In the genomic region with DNA sequence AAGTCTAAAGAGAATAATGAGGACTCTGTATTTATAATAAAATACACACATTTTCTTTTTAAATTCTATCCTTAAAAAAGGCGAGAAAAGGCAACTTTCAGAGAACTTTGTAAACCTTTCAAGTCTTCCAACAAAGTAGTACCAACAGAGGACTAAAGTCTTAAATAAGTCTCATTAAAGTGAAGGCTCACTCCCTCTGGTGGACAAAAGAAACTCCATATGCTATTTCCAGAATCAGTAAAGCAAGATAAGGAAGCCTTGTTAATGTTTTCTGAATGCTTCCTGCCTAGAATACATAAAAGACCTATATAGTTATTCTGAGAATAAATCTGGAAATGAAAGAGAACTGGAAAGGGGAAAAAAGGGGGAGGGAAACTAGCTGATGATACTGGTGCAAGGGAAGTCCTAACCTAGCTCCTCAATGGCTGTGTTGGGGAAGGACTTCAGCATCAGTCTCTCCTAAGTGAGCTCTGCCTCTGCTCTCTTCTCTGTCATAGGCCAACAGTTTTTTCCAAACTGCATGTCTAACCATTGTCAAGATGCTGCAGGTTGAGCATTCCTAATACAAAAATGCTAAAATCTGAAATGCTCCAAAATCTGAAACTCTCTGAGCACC, we compare ENCODE assay signal across 8 cellular contexts. TPM values are rescaled to one million over a fixed set of nuclear protein-coding genes. Genes with fewer than 3 reads are reported as not detected.
DNase-seq lines count a peak whose midpoint lies in the region; ATAC-seq and TF ChIP-seq lines count a peak whose summit lies in the region.

No MANE protein-coding gene starts in this region.

- no peaks in the 10 kb centered on the region for H3K9me3 ChIP-seq in SK-N-SH

- peaks cover 5% of the 10 kb centered on the region for H3F3A ChIP-seq in SK-N-SH (replicated peaks; ENCODE audit: insufficient read depth)

- H3K4me1 Mint-ChIP-seq in endothelial cell (ENCODE audit: unreplicated experiment), result peaks cover 59% of the 10 kb centered on the region
- H3K4me1 Mint-ChIP-seq in natural killer cell, result peaks cover 29 to 51% of the 10 kb centered on the region in 2 donors

- no peaks in the 10 kb centered on the region for H3K36me3 Mint-ChIP-seq in endothelial cell (ENCODE audit: low read depth, unreplicated experiment)
- H3K36me3 Mint-ChIP-seq in natural killer cell, result no peaks in the 10 kb centered on the region

- no peak overlapping the region for H3K4me2 ChIP-seq in SK-N-SH

- H4K20me1 ChIP-seq in SK-N-SH (ENCODE audit: insufficient read depth), result peaks cover 9% of the 10 kb centered on the region; the same call in 1 of the 2 replicates

- H3K27ac ChIP-seq in SK-N-SH (ENCODE audit: low read depth in 2 of 2, low read length in 1 of 2), result peak overlapping the region in 1 of 2 experiments; percentile 66; a peak in 2 of 4 replicates

- DNase-seq in NCI-H82 (lab: John Stamatoyannopoulos, UW) (peak; percentile 64), NCI-H82 treated with DMSO at 0.1 percent for 48 hours (lab: John Stamatoyannopoulos, UW; ENCODE audit: unreplicated experiment) (no peak), H4 (ENCODE audit: low spot score) (peak; percentile 68), NCI-H1092 (lab: John Stamatoyannopoulos, UW) (peak; percentile 7), SK-N-SH (peak; percentile 27), endothelial cell (ENCODE audit: low spot score) (no peak), natural killer cell (no peak)

- intact Hi-C loops in natural killer cell (cut with micrococcal nuclease), result no loop called here

- H3K27ac Mint-ChIP-seq in endothelial cell (ENCODE audit: unreplicated experiment) (no peak overlapping the region), natural killer cell (peak overlapping the region; percentile 31 to 40)

- peak; percentile 84 for TF ChIP-seq CTCF in SK-N-SH (IDR thresholded peaks at IDR 0.05)
- TF ChIP-seq CTCF in endothelial cell (IDR thresholded peaks at IDR 0.05; ENCODE audit: unreplicated experiment), result peak; percentile 67
- peak; percentile 79 for TF ChIP-seq CTCF in natural killer cell (IDR thresholded peaks at IDR 0.05)

- H2AFZ ChIP-seq in SK-N-SH (ENCODE audit: low read depth), result no peak overlapping the region

- H3K36me3 ChIP-seq in SK-N-SH (replicated peaks in 1 of 2; ENCODE audit: control insufficient read depth in 1 of 2, insufficient read depth in 2 of 2, low read length in 1 of 2), result peaks cover under 1 to 2% of the 10 kb centered on the region in 2 experiments

- H3K9ac ChIP-seq in SK-N-SH, result no peak overlapping the region

- ATAC-seq in natural killer cell, result peak; percentile 64 to 81 (median 70)
- ATAC-seq in GM21515 (IDR thresholded peaks at IDR 0.05; ENCODE audit: unreplicated experiment), result no peak

- no peaks in the 10 kb centered on the region for H3K9me2 ChIP-seq in SK-N-SH

- H3K79me2 ChIP-seq in SK-N-SH (ENCODE audit: insufficient read depth), result peaks cover 55% of the 10 kb centered on the region

- POLR2A ChIA-PET in SK-N-SH (lab: Yijun Ruan, JAX), result no interaction called here

- H3K4me3 ChIP-seq in SK-N-SH (ENCODE audit: low read depth in 2 of 2, low read length in 1 of 2), result no peak overlapping the region

- peak; percentile 66 for TF ChIP-seq RAD21 in SK-N-SH (IDR thresholded peaks at IDR 0.05; ENCODE audit: low read length)

- 15% methylated on average over 1 of the region's 1 CpG for WGBS in SK-N-SH (ENCODE audit: low lambda C conversion rate)

- no peaks in the 10 kb centered on the region for H3K9me3 Mint-ChIP-seq in endothelial cell (ENCODE audit: unreplicated experiment)
- H3K9me3 Mint-ChIP-seq in natural killer cell, result no peaks in the 10 kb centered on the region

- H3K27me3 Mint-ChIP-seq in endothelial cell (ENCODE audit: unreplicated experiment) (no peaks in the 10 kb centered on the region), natural killer cell (ENCODE audit: low read depth in 2 of 2) (no peaks in the 10 kb centered on the region)

- no peak for TF ChIP-seq EP300 in SK-N-SH (IDR thresholded peaks at IDR 0.05; ENCODE audit: borderline replicate concordance in 1 of 2, low read depth in 1 of 2, low read length in 1 of 2)

- no peaks in the 10 kb centered on the region for H3K27me3 ChIP-seq in SK-N-SH (ENCODE audit: insufficient read depth)

- peaks cover 0 to 23% of the 10 kb centered on the region in 2 experiments; a peak in 3 of 4 replicates for H3K4me1 ChIP-seq in SK-N-SH (ENCODE audit: control insufficient read depth in 1 of 2, insufficient read depth in 2 of 2, low read depth in 1 of 2, low read length in 1 of 2)

- CTCF ChIA-PET in SK-N-SH (lab: Yijun Ruan, JAX), result interaction anchor here (0.6 to 1.8 kb wide), 23 partner anchors 11 to 265 kb away, joined by 3 to 6 read pairs (median 3); no protein-coding TSS in a partner anchor

- no peak overlapping the region for H3K4me3 Mint-ChIP-seq in endothelial cell (ENCODE audit: unreplicated experiment)
- no peak overlapping the region for H3K4me3 Mint-ChIP-seq in natural killer cell

TF ChIP-seq in SK-N-SH, 30 proteins besides CTCF, POLR2A, EP300 and RAD21:
- TF ChIP-seq TAF1 (IDR thresholded peaks at IDR 0.05; ENCODE audit: borderline replicate concordance, low read depth, low read length) (no peak), FOXM1 (IDR thresholded peaks at IDR 0.05; ENCODE audit: low read depth) (no peak), SMC3 (IDR thresholded peaks at IDR 0.05; ENCODE audit: low read depth, low read length) (peak; percentile 49)

RNA-seq across cellular contexts. Expression of gene HMGCS1, which starts 7.2 kb away (rescaled TPM):
- 54.3 and 57.0 TPM in 2 replicates for total RNA-seq in H4 (2014; rRNA removed; shearing (Covaris generic))
- polyA plus RNA-seq in SK-N-SH (2012; rRNA removed), result 8.2 and 11.3 TPM in 2 replicates
- polyA plus RNA-seq in SK-N-SH (2012; cell fraction: cytosol; rRNA removed), result 11.1 and 11.2 TPM in 2 replicates
- polyA plus RNA-seq in SK-N-SH (2012; cell fraction: nucleus; rRNA removed), result 8.7 and 17.4 TPM in 2 replicates
- total RNA-seq in endothelial cell (ENCODE audit: unreplicated experiment) (192 TPM), natural killer cell (100 to 1,000 TPM in 1 of 3 donors, 10 to 100 TPM in 2; 53.0 to 105 (median 85.8) TPM)

Comparison
In these comparisons a context has a peak if more than half of its experiments do, and no peak if none do; other contexts are left out.
1. DNase-seq: peak in NCI-H82 (single experiment), H4 (single experiment), NCI-H1092 (single experiment) and SK-N-SH (single experiment); none in NCI-H82 treated with DMSO at 0.1 percent for 48 hours (single experiment), endothelial cell (single experiment) and natural killer cell (single experiment).
2. Peak in every context shown above with its lines, with median percentiles within 50 percentile points of each other: CTCF ChIP-seq.